In the genomic region with DNA sequence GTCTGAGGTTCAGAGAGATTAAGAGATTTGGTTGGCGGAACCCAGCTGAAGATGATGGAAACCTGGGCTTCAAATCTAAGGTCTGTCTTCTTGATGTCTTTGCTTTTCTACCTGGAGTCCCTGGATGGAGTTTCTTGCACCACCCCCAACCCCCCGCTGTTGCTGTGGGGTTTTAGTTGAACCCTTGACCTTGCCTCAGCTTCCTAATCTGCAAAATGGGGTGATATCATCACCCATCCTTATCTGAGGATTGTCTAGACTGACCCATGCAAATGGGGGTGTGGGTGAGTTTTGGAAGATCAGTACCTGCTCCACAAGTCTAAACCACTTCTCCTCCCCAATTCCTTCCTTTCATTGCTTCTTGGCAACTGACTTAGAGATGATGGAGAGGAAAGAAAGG, we compare ENCODE assay signal across 1 cellular context.
TF ChIP-seq lines count a peak whose summit lies in the region.

No MANE protein-coding gene starts in this region.

TF ChIP-seq in HepG2, 621 proteins besides CTCF, POLR2A, EP300 and RAD21 (continued from another document):
- TF ChIP-seq, protein P1, sequence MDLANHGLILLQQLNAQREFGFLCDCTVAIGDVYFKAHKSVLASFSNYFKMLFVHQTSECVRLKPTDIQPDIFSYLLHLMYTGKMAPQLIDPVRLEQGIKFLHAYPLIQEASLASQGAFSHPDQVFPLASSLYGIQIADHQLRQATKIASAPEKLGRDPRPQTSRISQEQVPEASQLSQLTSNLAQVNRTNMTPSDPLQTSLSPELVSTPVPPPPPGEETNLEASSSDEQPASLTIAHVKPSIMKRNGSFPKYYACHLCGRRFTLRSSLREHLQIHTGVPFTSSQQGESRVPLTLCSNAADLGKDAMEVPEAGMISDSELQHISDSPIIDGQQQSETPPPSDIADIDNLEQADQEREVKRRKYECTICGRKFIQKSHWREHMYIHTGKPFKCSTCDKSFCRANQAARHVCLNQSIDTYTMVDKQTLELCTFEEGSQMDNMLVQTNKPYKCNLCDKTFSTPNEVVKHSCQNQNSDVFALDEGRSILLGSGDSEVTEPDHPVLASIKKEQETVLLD (CRISPR knock-in tag; IDR thresholded peaks at IDR 0.05; ENCODE audit: low read depth), result no peak
- TF ChIP-seq TARDBP (CRISPR knock-in tag; IDR thresholded peaks at IDR 0.05) (no peak), ZNF629 (CRISPR knock-in tag; conservative IDR thresholded peaks at IDR 0.05) (peak; percentile 68), FOXO4 (CRISPR knock-in tag; conservative IDR thresholded peaks at IDR 0.05) (no peak), CHD4 (IDR thresholded peaks at IDR 0.05; ENCODE audit: borderline replicate concordance, low read length) (0 out of 2 replicates have a peak, but pooled peaks have one; percentile 54)
